ENCODE assay signal across 15 cellular contexts in genomic region chr13:76024151-76024550, GRCh38.
"Had no signal": no experiment of that assay in that cellular context is flagged by ENCODE, and none has a peak within 500 bp of the region (broad histone marks: within the 10 kb centered on the region; RNA-seq: fewer than 3 reads in every experiment).

No MANE protein-coding gene starts in this region.

- H2AFZ ChIP-seq: parathyroid adenoma had no signal

- DNase-seq: effector memory CD4-positive, alpha-beta T cell; gastrocnemius medialis; heart right ventricle; left ventricle myocardium superior; naive thymus-derived CD4-positive, alpha-beta T cell; nephron progenitor cell; stimulated activated naive CD4-positive, alpha-beta T cell; stomach; substantia nigra; transverse colon had no signal

- H3K9ac ChIP-seq: parathyroid adenoma had no signal

- H3K36me3 Mint-ChIP-seq: naive thymus-derived CD4-positive, alpha-beta T cell had no signal

- ATAC-seq: esophagus mucosa; gastrocnemius medialis; heart right ventricle; left ventricle myocardium superior; naive thymus-derived CD4-positive, alpha-beta T cell; sciatic nerve had no signal

- H3K4me3 Mint-ChIP-seq: naive thymus-derived CD4-positive, alpha-beta T cell; nephron progenitor cell had no signal

- H3K4me1 ChIP-seq: gastrocnemius medialis, heart right ventricle, parathyroid adenoma, stomach, transverse colon had no signal

- H3K9me3 Mint-ChIP-seq: nephron progenitor cell had no signal

- H3K27me3 ChIP-seq: gastrocnemius medialis, heart right ventricle, stomach, transverse colon had no signal

- H3K4me1 Mint-ChIP-seq: naive thymus-derived CD4-positive, alpha-beta T cell; nephron progenitor cell had no signal

- H3K27ac Mint-ChIP-seq: naive thymus-derived CD4-positive, alpha-beta T cell; nephron progenitor cell had no signal

- H3K9me3 ChIP-seq: gastrocnemius medialis, thoracic aorta, transverse colon had no signal

- H3K4me3 ChIP-seq: gastrocnemius medialis, heart right ventricle, lung, stomach, thoracic aorta, transverse colon had no signal

- H3K36me3 ChIP-seq: gastrocnemius medialis, heart right ventricle, stomach, thoracic aorta, transverse colon had no signal

- H3K27ac ChIP-seq: gastrocnemius medialis, heart right ventricle, parathyroid adenoma, stomach, thoracic aorta, transverse colon had no signal

- H3K79me2 ChIP-seq: parathyroid adenoma had no signal
